In genomic region chr3:150365132-150365604, GRCh38 we compare ENCODE assay signal across 13 cellular contexts. TPM values are rescaled to one million over a fixed set of nuclear protein-coding genes. Genes with fewer than 3 reads are reported as not detected.
A peak's percentile ranks its signal among the peaks of the same experiment; 100 is the strongest.
DNase-seq lines count a peak whose midpoint lies in the region; ATAC-seq and TF ChIP-seq lines count a peak whose summit lies in the region.
"Had no signal": no experiment of that assay in that cellular context is flagged by ENCODE, and none has a peak within 500 bp of the region (broad histone marks: within the 10 kb centered on the region; RNA-seq: fewer than 3 reads in every experiment).

No MANE protein-coding gene starts in this region.

- TF ChIP-seq CTCF in fibroblast of mammary gland (conservative IDR thresholded peaks at IDR 0.05; ENCODE audit: control insufficient read depth, insufficient read depth, low read depth, low read length) (no peak), upper lobe of right lung (IDR thresholded peaks at IDR 0.05) (no peak)

- intact Hi-C loops in upper lobe of right lung (cut with DNase I) = no loop called here

- no peaks in the 10 kb centered on the region for H3K27me3 ChIP-seq in upper lobe of right lung

- H3K36me3 ChIP-seq in upper lobe of right lung = no peaks in the 10 kb centered on the region

- H3K9me3 ChIP-seq in upper lobe of right lung = no peaks in the 10 kb centered on the region

- DNase-seq in CD1c-positive myeloid dendritic cell (ENCODE audit: extremely low spot score) (peak; percentile 46), NCI-H2196 treated with DMSO at 0.1 percent for 48 hours (lab: John Stamatoyannopoulos, UW; ENCODE audit: unreplicated experiment) (peak; percentile 17), fibroblast of mammary gland (ENCODE audit: low read depth) (peak; percentile 91), erythroblast (lab: John Stamatoyannopoulos, UW) (no peak), activated gamma-delta T cell (lab: John Stamatoyannopoulos, UW) (no peak), upper lobe of right lung (no peak)
- DNase-seq in activated CD4-positive, CD25-positive, alpha-beta regulatory T cell treated with anti-CD3 and anti-CD28 coated beads, Interleukin-2, amount 50 U/mL, for 72 hours = no peak
- DNase-seq: activated T-cell treated with anti-CD3 and anti-CD28 coated beads, Interleukin-2, amount 50 U/mL, for 48 hours; effector CD8-positive, alpha-beta T cell; left cardiac atrium; NCI-H2029 treated with DMSO at 0.1 percent for 48 hours had no signal

- H3K27ac ChIP-seq in upper lobe of right lung = no peak overlapping the region
- H3K27ac ChIP-seq: C4-2B had no signal

- peak; percentile 66 for ATAC-seq in GM21619 (IDR thresholded peaks at IDR 0.05; ENCODE audit: unreplicated experiment)
- no peak for ATAC-seq in upper lobe of right lung
- ATAC-seq: left cardiac atrium had no signal

- no peak overlapping the region for H3K4me3 ChIP-seq in fibroblast of mammary gland (ENCODE audit: control insufficient read depth, low read depth, low read length)
- H3K4me3 ChIP-seq in upper lobe of right lung = no peak overlapping the region

- no peaks in the 10 kb centered on the region for H3K4me1 ChIP-seq in upper lobe of right lung

- TF ChIP-seq POLR2A in erythroblast (IDR thresholded peaks at IDR 0.05; ENCODE audit: low read length) = no peak

RNA-seq across cellular contexts. Expression of gene TSC22D2, which starts 42.9 kb away (rescaled TPM):
- total RNA-seq in upper lobe of right lung = 29.2 TPM

Comparison
In these comparisons a context has a peak if more than half of its experiments do, and no peak if none do; other contexts are left out.
1. DNase-seq: peak in CD1c-positive myeloid dendritic cell (single experiment), NCI-H2196 treated with DMSO at 0.1 percent for 48 hours (single experiment) and fibroblast of mammary gland (single experiment); none in erythroblast (0 of 2), activated gamma-delta T cell (single experiment), activated CD4-positive, CD25-positive, alpha-beta regulatory T cell treated with anti-CD3 and anti-CD28 coated beads, Interleukin-2, amount 50 U/mL, for 72 hours (single experiment) and upper lobe of right lung (single experiment).